Comparison of ENCODE assay signal across 11 cellular contexts in the genomic region with DNA sequence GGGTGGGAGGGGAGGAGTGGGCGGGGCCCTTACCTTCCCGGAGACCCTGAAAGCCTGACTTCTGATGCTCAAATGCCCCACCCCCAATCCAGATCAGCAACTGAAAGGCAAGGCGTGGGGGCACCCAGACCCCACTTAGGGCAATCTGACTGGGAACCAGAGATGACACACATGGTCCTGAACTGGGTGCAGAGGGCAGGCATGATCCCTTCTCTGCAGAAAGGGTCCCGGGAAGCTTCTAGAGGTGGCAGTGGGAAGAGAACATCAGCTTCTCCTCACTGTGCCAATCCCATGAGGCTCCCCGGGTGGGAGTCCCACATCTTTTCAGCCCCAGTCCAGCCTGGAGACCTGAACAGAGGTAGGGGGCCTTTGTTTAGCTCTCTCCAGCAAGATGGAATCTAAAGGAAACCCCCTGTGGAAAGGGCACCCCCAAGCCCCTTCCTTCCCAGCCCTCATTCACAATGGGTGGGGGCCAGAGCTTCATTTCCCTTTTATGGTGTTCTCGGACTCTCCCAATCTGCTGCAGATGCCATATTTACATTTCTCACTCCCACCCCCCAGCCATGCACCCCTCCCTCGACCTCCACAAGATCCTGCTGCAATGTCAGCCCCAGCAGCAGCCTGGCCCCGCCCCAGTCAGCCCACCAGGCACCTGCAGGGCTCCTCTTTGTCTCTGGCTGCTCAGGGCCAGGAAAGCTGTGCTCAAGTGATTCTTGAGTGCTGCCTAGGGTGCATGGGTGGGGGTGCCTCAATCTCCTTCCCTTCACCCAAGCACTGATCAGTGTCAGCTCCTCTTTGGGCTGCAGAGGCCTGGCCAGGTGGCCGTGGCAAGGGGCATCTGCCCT. TPM values are rescaled to one million over a fixed set of nuclear protein-coding genes. Genes with fewer than 3 reads are reported as not detected.
A peak's percentile ranks its signal among the peaks of the same experiment; 100 is the strongest.
DNase-seq lines count a peak whose midpoint lies in the region; ATAC-seq and TF ChIP-seq lines count a peak whose summit lies in the region.
"Had no signal": no experiment of that assay in that cellular context is flagged by ENCODE, and none has a peak within 500 bp of the region (broad histone marks: within the 10 kb centered on the region; RNA-seq: fewer than 3 reads in every experiment).

No MANE protein-coding gene starts in this region.

- no peak overlapping the region; the same call in 1 of the 2 replicates for H3K14ac ChIP-seq in H9 (ENCODE audit: insufficient read depth, low read length)

- DNase-seq in CD4-positive, alpha-beta memory T cell = no peak
- DNase-seq in H9 (peak; percentile 52), naive B cell (no peak), NCI-H510A (lab: John Stamatoyannopoulos, UW) (no peak), ureter (ENCODE audit: low spot score) (no peak)
- no peak for DNase-seq in activated T-helper 1 cell treated with anti-CD3 and anti-CD28 coated beads, Interleukin-12 subunit alpha, Interleukin-12 subunit beta, Interleukin-2, Interleukin-4 antibody, amounts not matched to agents 30 ng/mL and 10 ng/mL and 1 ng/mL, durations not matched to agents 14 hours and 24 hours and 36 hours (ENCODE audit: low spot score)
- no peak for DNase-seq in stimulated activated CD4-positive, alpha-beta T cell treated with anti-CD3 and anti-CD28 coated beads, Interleukin-4, amount 100 ng/mL, for 4 hours
- DNase-seq: GOT3 had no signal

- ATAC-seq in naive B cell (ENCODE audit: low read depth in 2 of 2) = no peak
- ATAC-seq in GM19035 (IDR thresholded peaks at IDR 0.05; ENCODE audit: unreplicated experiment) = no peak

- H3T11ph ChIP-seq in H9 (ENCODE audit: low read length) = no peak overlapping the region

- POLR2A ChIA-PET in CD4-positive, alpha-beta memory T cell (lab: Charles Lee; ENCODE audit: partially characterized antibody) = interaction anchor here (0.8 to 3.1 kb wide), 14 partner anchors 10 to 352 kb away, joined by 3 to 12 read pairs (median 4); a partner anchor contains a TSS

- H3K9ac ChIP-seq in H9 (ENCODE audit: extremely low read depth, insufficient read length, low read length) = no peak overlapping the region

- H3K4me3 Mint-ChIP-seq in CD4-positive, alpha-beta memory T cell = peak overlapping the region; percentile 92 to 98 (median 96)
- H3K4me3 Mint-ChIP-seq in H9 (peak overlapping the region in 1 of 2 experiments; percentile 94; a peak in 4 of 5 replicates), naive B cell (peak overlapping the region; percentile 88 to 94 (median 92))
- H3K4me3 Mint-ChIP-seq in activated T-helper 1 cell treated with anti-CD3 and anti-CD28 coated beads, Interleukin-12 subunit alpha, Interleukin-12 subunit beta, Interleukin-2, Interleukin-4 antibody, amounts not matched to agents 30 ng/mL and 10 ng/mL and 1 ng/mL, durations not matched to agents 14 hours and 24 hours and 36 hours = peak overlapping the region; percentile 100

- H2BK120ac ChIP-seq in H9 (ENCODE audit: low read depth, low read length, poor library complexity, severe bottlenecking) = no peak overlapping the region

- H4K20me1 ChIP-seq in H9 (ENCODE audit: control insufficient read depth, insufficient read depth, insufficient read length) = no peaks in the 10 kb centered on the region

- H3K27ac Mint-ChIP-seq in CD4-positive, alpha-beta memory T cell = peak overlapping the region; percentile 95 to 100 (median 97)
- H3K27ac Mint-ChIP-seq in H9 = no peak overlapping the region; a peak in 1 of 7 replicates
- peak overlapping the region; percentile 99 for H3K27ac Mint-ChIP-seq in activated T-helper 1 cell treated with anti-CD3 and anti-CD28 coated beads, Interleukin-12 subunit alpha, Interleukin-12 subunit beta, Interleukin-2, Interleukin-4 antibody, amounts not matched to agents 30 ng/mL and 10 ng/mL and 1 ng/mL, durations not matched to agents 14 hours and 24 hours and 36 hours
- H3K27ac Mint-ChIP-seq in naive B cell = peak overlapping the region in 5 of 6 donors; percentile 66 to 98 (median 96)

- no peak overlapping the region for H2AK5ac ChIP-seq in H9 (ENCODE audit: insufficient read length, low read length)

- CTCF ChIA-PET in CD4-positive, alpha-beta memory T cell (lab: Charles Lee; ENCODE audit: partially characterized antibody) = interaction anchor here (0.7 to 11.4 kb wide), 9 partner anchors 10 to 399 kb away, joined by 3 to 95 read pairs (median 4); no protein-coding TSS in a partner anchor

- no peak overlapping the region for H3K23ac ChIP-seq in H9 (ENCODE audit: insufficient read length, low read depth, low read length)

- peaks cover 85% of the 10 kb centered on the region for H3K4me1 ChIP-seq in CD4-positive, alpha-beta memory T cell (ENCODE audit: insufficient read depth, low read length)
- peaks cover 20% of the 10 kb centered on the region for H3K4me1 ChIP-seq in H9 (ENCODE audit: insufficient read depth, low read length)

- H4K5ac ChIP-seq in H9 (ENCODE audit: insufficient read length, low read depth, low read length) = no peak overlapping the region

- H2BK12ac ChIP-seq in H9 (ENCODE audit: insufficient read length, low read depth, low read length) = no peak overlapping the region

- no peak overlapping the region for H2BK5ac ChIP-seq in H9 (ENCODE audit: insufficient read length, low read length)

- peaks cover 58 to 91% (median 75%) of the 10 kb centered on the region in 4 donors for H3K4me1 Mint-ChIP-seq in CD4-positive, alpha-beta memory T cell
- peaks cover 62 to 83% of the 10 kb centered on the region in 2 experiments for H3K4me1 Mint-ChIP-seq in H9
- H3K4me1 Mint-ChIP-seq in activated T-helper 1 cell treated with anti-CD3 and anti-CD28 coated beads, Interleukin-12 subunit alpha, Interleukin-12 subunit beta, Interleukin-2, Interleukin-4 antibody, amounts not matched to agents 30 ng/mL and 10 ng/mL and 1 ng/mL, durations not matched to agents 14 hours and 24 hours and 36 hours (ENCODE audit: low read depth) = peaks cover 86% of the 10 kb centered on the region
- H3K4me1 Mint-ChIP-seq in naive B cell = peaks cover 68 to 91% (median 78%) of the 10 kb centered on the region in 3 donors

- no peak overlapping the region for H2BK20ac ChIP-seq in H9 (ENCODE audit: low read depth, low read length, poor library complexity, severe bottlenecking)

- H2BK15ac ChIP-seq in H9 (ENCODE audit: low read depth, low read length) = no peak overlapping the region

- H3K9me3 Mint-ChIP-seq in CD4-positive, alpha-beta memory T cell = no peaks in the 10 kb centered on the region
- H3K9me3 Mint-ChIP-seq in H9 (no peaks in the 10 kb centered on the region), naive B cell (no peaks in the 10 kb centered on the region)
- no peaks in the 10 kb centered on the region for H3K9me3 Mint-ChIP-seq in activated T-helper 1 cell treated with anti-CD3 and anti-CD28 coated beads, Interleukin-12 subunit alpha, Interleukin-12 subunit beta, Interleukin-2, Interleukin-4 antibody, amounts not matched to agents 30 ng/mL and 10 ng/mL and 1 ng/mL, durations not matched to agents 14 hours and 24 hours and 36 hours

- H3K4me2 ChIP-seq in H9 (ENCODE audit: insufficient read depth, insufficient read length, low read length) = peak overlapping the region; percentile 86

- H3K27me3 Mint-ChIP-seq in CD4-positive, alpha-beta memory T cell = no peaks in the 10 kb centered on the region
- H3K27me3 Mint-ChIP-seq in H9 (ENCODE audit: low read depth) = peaks cover 12% of the 10 kb centered on the region
- no peaks in the 10 kb centered on the region for H3K27me3 Mint-ChIP-seq in activated T-helper 1 cell treated with anti-CD3 and anti-CD28 coated beads, Interleukin-12 subunit alpha, Interleukin-12 subunit beta, Interleukin-2, Interleukin-4 antibody, amounts not matched to agents 30 ng/mL and 10 ng/mL and 1 ng/mL, durations not matched to agents 14 hours and 24 hours and 36 hours (ENCODE audit: insufficient read depth)
- H3K27me3 Mint-ChIP-seq in naive B cell = no peaks in the 10 kb centered on the region

- H4K91ac ChIP-seq in H9 (ENCODE audit: insufficient read length, low read depth, low read length) = no peak overlapping the region

- H3K79me2 ChIP-seq in H9 (ENCODE audit: insufficient read depth, low read length) = no peaks in the 10 kb centered on the region

- H3K4me3 ChIP-seq in CD4-positive, alpha-beta memory T cell (ENCODE audit: low read length in 2 of 2) = peak overlapping the region; percentile 67 to 86

- no peak overlapping the region for H3K4ac ChIP-seq in H9 (ENCODE audit: low read depth, low read length)

- no peak overlapping the region for H2AFZ ChIP-seq in H9 (ENCODE audit: low read length)

- no peaks in the 10 kb centered on the region for H3K36me3 ChIP-seq in CD4-positive, alpha-beta memory T cell (ENCODE audit: insufficient read depth, low read length)
- H3K36me3 ChIP-seq: right atrium auricular region had no signal

- H3K9me3 ChIP-seq in CD4-positive, alpha-beta memory T cell (ENCODE audit: control insufficient read depth in 1 of 2, low read length in 2 of 2) = no peaks in the 10 kb centered on the region
- no peaks in the 10 kb centered on the region for H3K9me3 ChIP-seq in H9 (ENCODE audit: control insufficient read depth, low read depth, low read length)
- H3K9me3 ChIP-seq: right atrium auricular region had no signal

- peaks cover 0 to 14% of the 10 kb centered on the region in 2 donors for H3K36me3 Mint-ChIP-seq in CD4-positive, alpha-beta memory T cell
- H3K36me3 Mint-ChIP-seq in H9 (ENCODE audit: insufficient read depth in 1 of 3, low read depth in 3 of 3) (peaks cover 0 to 8% (median 0%) of the 10 kb centered on the region in 3 experiments; a peak in 2 of 7 replicates), naive B cell (no peaks in the 10 kb centered on the region)
- H3K36me3 Mint-ChIP-seq in activated T-helper 1 cell treated with anti-CD3 and anti-CD28 coated beads, Interleukin-12 subunit alpha, Interleukin-12 subunit beta, Interleukin-2, Interleukin-4 antibody, amounts not matched to agents 30 ng/mL and 10 ng/mL and 1 ng/mL, durations not matched to agents 14 hours and 24 hours and 36 hours (ENCODE audit: low read depth) = peaks cover 14% of the 10 kb centered on the region

- no peaks in the 10 kb centered on the region for H3K79me1 ChIP-seq in H9 (ENCODE audit: insufficient read depth, low read depth, low read length, poor library complexity, severe bottlenecking)

- no peaks in the 10 kb centered on the region for H3K27me3 ChIP-seq in CD4-positive, alpha-beta memory T cell (ENCODE audit: insufficient read depth, low read length)
- no peaks in the 10 kb centered on the region for H3K27me3 ChIP-seq in H9 (ENCODE audit: insufficient read depth, low read length)
- H3K27me3 ChIP-seq: right atrium auricular region had no signal

- WGBS in H9 (ENCODE audit: extremely low coverage, insufficient read length, low lambda C conversion rate) = no CpG with 5 or more reads among the region's 9 CpGs

- H3K18ac ChIP-seq in H9 (ENCODE audit: insufficient read length, low read depth, low read length) = no peak overlapping the region

- no peak overlapping the region for H3K56ac ChIP-seq in H9 (ENCODE audit: insufficient read length, low read depth, low read length)

- TF ChIP-seq CTCF in H9 (conservative IDR thresholded peaks at IDR 0.05) = no peak

- intact Hi-C loops in CD4-positive, alpha-beta memory T cell (cut with micrococcal nuclease) = loop anchor here (5.0 kb wide), 2 partner anchors 39 to 131 kb away; a partner anchor contains a TSS
- intact Hi-C loops in activated T-helper 1 cell treated with anti-CD3 and anti-CD28 coated beads, Interleukin-12 subunit alpha, Interleukin-12 subunit beta, Interleukin-2, Interleukin-4 antibody, amounts not matched to agents 30 ng/mL and 10 ng/mL and 1 ng/mL, durations not matched to agents 14 hours and 24 hours and 36 hours (cut with micrococcal nuclease) = loop anchor here (1.0 to 10.0 kb wide), 3 partner anchors 133 to 1143 kb away; a partner anchor contains a TSS

- H3K27ac ChIP-seq in CD4-positive, alpha-beta memory T cell (ENCODE audit: low read depth, low read length) = peak overlapping the region; percentile 69
- no peak overlapping the region for H3K27ac ChIP-seq in H9 (ENCODE audit: insufficient read length, low read depth, low read length)
- H3K27ac ChIP-seq: right atrium auricular region, SK-N-MC had no signal

- peaks cover 14% of the 10 kb centered on the region for H3K23me2 ChIP-seq in H9 (ENCODE audit: insufficient read length, low read depth, low read length, poor library complexity, severe bottlenecking)

- H4K8ac ChIP-seq in H9 (replicated peaks; ENCODE audit: insufficient read length, low read depth, low read length) = no peak overlapping the region

RNA-seq across cellular contexts. Expression of a gene that starts 2.0 kb away (rescaled TPM):
- 10 to 100 TPM; 90.3 to 94.7 TPM for total RNA-seq in CD4-positive, alpha-beta memory T cell
- 10 to 100 TPM in 1 of 2 donors, under 1 TPM in 1; 0.55 to 10.4 TPM for polyA plus RNA-seq in CD4-positive, alpha-beta memory T cell
- 7.0 and 7.5 TPM in 2 replicates for total RNA-seq in H9 (2021)
- total RNA-seq in activated T-helper 1 cell treated with anti-CD3 and anti-CD28 coated beads, Interleukin-12 subunit alpha, Interleukin-12 subunit beta, Interleukin-2, Interleukin-4 antibody, amounts not matched to agents 30 ng/mL and 10 ng/mL and 1 ng/mL, durations not matched to agents 14 hours and 24 hours and 36 hours = 50.4 and 52.0 TPM in 2 replicates
- polyA plus RNA-seq in naive B cell (ENCODE audit: low read depth in 6 of 6) = 1 to 10 TPM; 1.6 to 6.7 (median 2.5) TPM
- total RNA-seq in ureter = 10.7 TPM

Comparison
In these comparisons a context has a peak if more than half of its experiments do, and no peak if none do; other contexts are left out.
1. H3K27ac Mint-ChIP-seq: peak in CD4-positive, alpha-beta memory T cell (7 of 7), activated T-helper 1 cell treated with anti-CD3 and anti-CD28 coated beads, Interleukin-12 subunit alpha, Interleukin-12 subunit beta, Interleukin-2, Interleukin-4 antibody, amounts not matched to agents 30 ng/mL and 10 ng/mL and 1 ng/mL, durations not matched to agents 14 hours and 24 hours and 36 hours (single experiment) and naive B cell (5 of 6); none in H9 (0 of 3).